ENCODE assay signal across 2 cellular contexts in the genomic region with DNA sequence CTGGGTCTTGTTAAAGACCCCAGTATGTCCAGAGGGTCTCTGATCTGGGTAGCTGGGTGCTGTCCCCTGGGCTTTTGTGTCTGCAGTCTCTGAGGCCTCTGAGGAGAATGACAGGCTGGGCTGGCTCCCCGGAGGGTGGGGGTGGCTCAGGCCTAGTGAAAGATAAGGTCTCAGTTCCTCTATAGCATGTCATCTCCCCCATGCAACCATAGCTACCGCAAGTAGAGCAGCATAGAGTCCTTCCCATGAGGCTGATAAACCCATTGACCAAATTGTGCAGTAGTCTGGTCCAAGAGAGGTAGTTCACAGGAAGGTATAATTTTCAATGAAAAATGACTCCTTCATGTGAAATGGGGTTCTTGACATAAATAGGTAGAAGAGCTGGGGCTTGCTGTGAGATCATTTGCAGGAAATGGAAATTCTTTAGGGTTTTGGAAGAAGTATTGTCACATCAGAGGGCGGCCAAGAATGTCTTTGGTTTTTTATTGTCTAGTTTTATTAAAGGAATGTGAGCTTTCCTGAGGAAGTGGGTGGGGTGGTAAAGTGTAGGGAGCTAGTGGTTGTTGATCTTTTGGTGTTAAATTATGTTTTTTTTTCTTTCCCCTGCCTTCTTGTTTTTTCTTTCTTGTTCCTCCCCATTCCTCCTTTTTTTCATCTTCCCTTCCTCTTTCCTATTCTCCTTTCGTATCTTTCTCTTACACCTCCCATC.
TF ChIP-seq lines count a peak whose summit lies in the region.

No MANE protein-coding gene starts in this region.

TF ChIP-seq in GM12891, 5 proteins besides CTCF, POLR2A, EP300 and RAD21:
- TF ChIP-seq POLR2AphosphoS5 (IDR thresholded peaks at IDR 0.05; ENCODE audit: low read depth, low read length) (no peak), TAF1 (IDR thresholded peaks at IDR 0.05; ENCODE audit: low read depth, low read length) (peak; percentile 45; the same call in 1 of the 2 replicates), PAX5 (IDR thresholded peaks at IDR 0.05; ENCODE audit: insufficient read depth, low read length, severe bottlenecking) (no peak), POU2F2 (IDR thresholded peaks at IDR 0.05; ENCODE audit: low read depth, low read length) (peak; percentile 51; the same call in 1 of the 2 replicates), SPI1 (IDR thresholded peaks at IDR 0.05; ENCODE audit: low read depth, low read length) (peak; percentile 97)

TF ChIP-seq in K562, 482 proteins besides CTCF, POLR2A, EP300 and RAD21 (continues in another document):
- TF ChIP-seq MNT (conservative IDR thresholded peaks at IDR 0.05) (peak in 1 of 2 experiments; percentile 52; a peak in 2 of 4 replicates), MIER1 (IDR thresholded peaks at IDR 0.05; ENCODE audit: low read depth) (no peak), ZNF197 (CRISPR knock-in tag; IDR thresholded peaks at IDR 0.05; ENCODE audit: low read depth) (no peak), MBD2 (IDR thresholded peaks at IDR 0.05; ENCODE audit: borderline replicate concordance, low read depth) (no peak), ZFP36 (IDR thresholded peaks at IDR 0.05; ENCODE audit: low read depth, low read length, partially characterized antibody) (peak; percentile 34), U2AF2 (optimal IDR thresholded peaks at IDR 0.05; ENCODE audit: low read depth, low read length) (no peak), JUND (IDR thresholded peaks at IDR 0.05; ENCODE audit: borderline replicate concordance, low read depth, low read length) (peak; percentile 43), JUND (tag; IDR thresholded peaks at IDR 0.05; ENCODE audit: borderline replicate concordance, low read depth, low read length) (peak; percentile 25; the same call in 1 of the 3 replicates), BMI1 (IDR thresholded peaks at IDR 0.05; ENCODE audit: low read length) (peak; percentile 40; the same call in 1 of the 2 replicates), MEIS2 (IDR thresholded peaks at IDR 0.05; ENCODE audit: partially characterized antibody) (peak; percentile 66), SLC30A9 (CRISPR knock-in tag; IDR thresholded peaks at IDR 0.05) (no peak), MED1 (CRISPR knock-in tag; IDR thresholded peaks at IDR 0.05; ENCODE audit: borderline replicate concordance) (no peak), SUPT5H (IDR thresholded peaks at IDR 0.05) (no peak), ZBTB1 (CRISPR knock-in tag; IDR thresholded peaks at IDR 0.05; ENCODE audit: borderline replicate concordance, low read depth) (no peak), ZNF175 (CRISPR knock-in tag; IDR thresholded peaks at IDR 0.05; ENCODE audit: low read depth) (no peak), ZNF740 (CRISPR knock-in tag; IDR thresholded peaks at IDR 0.05) (0 out of 2 replicates have a peak, but pooled peaks have one; percentile 54), ZNF740 (tag; IDR thresholded peaks at IDR 0.05) (peak in 1 of 2 experiments; percentile 65; a peak in 1 of 4 replicates), ATF3 (IDR thresholded peaks at IDR 0.05) (no peak; the same call in 1 of the 2 replicates), ATF3 (CRISPR knock-in tag; conservative IDR thresholded peaks at IDR 0.05) (no peak), ZBTB11 (CRISPR knock-in tag; IDR thresholded peaks at IDR 0.05) (peak in 1 of 3 experiments; percentile 35; a peak in 1 of 6 replicates), RBFOX2 (IDR thresholded peaks at IDR 0.05; ENCODE audit: low read depth, low read length) (no peak), CHD2 (IDR thresholded peaks at IDR 0.05; ENCODE audit: low read depth, low read length) (no peak), RFX1 (IDR thresholded peaks at IDR 0.05) (peak; percentile 87), RERE (CRISPR knock-in tag; IDR thresholded peaks at IDR 0.05; ENCODE audit: borderline replicate concordance) (no peak), ZNF644 (tag; IDR thresholded peaks at IDR 0.05; ENCODE audit: low read depth) (no peak)
- TF ChIP-seq, protein P1, sequence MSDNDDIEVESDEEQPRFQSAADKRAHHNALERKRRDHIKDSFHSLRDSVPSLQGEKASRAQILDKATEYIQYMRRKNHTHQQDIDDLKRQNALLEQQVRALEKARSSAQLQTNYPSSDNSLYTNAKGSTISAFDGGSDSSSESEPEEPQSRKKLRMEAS (CRISPR knock-in tag; IDR thresholded peaks at IDR 0.05): peak; percentile 39; the same call in 1 of the 2 replicates
- TF ChIP-seq, protein P2, sequence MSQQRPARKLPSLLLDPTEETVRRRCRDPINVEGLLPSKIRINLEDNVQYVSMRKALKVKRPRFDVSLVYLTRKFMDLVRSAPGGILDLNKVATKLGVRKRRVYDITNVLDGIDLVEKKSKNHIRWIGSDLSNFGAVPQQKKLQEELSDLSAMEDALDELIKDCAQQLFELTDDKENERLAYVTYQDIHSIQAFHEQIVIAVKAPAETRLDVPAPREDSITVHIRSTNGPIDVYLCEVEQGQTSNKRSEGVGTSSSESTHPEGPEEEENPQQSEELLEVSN (IDR thresholded peaks at IDR 0.05; ENCODE audit: borderline replicate concordance in 1 of 2, extremely low read depth in 1 of 2, insufficient read depth in 1 of 2, insufficient read length in 1 of 2, low read depth in 1 of 2, low read length in 1 of 2, poor library complexity in 1 of 2, severe bottlenecking in 1 of 2): no peak
- TF ChIP-seq, protein P3, sequence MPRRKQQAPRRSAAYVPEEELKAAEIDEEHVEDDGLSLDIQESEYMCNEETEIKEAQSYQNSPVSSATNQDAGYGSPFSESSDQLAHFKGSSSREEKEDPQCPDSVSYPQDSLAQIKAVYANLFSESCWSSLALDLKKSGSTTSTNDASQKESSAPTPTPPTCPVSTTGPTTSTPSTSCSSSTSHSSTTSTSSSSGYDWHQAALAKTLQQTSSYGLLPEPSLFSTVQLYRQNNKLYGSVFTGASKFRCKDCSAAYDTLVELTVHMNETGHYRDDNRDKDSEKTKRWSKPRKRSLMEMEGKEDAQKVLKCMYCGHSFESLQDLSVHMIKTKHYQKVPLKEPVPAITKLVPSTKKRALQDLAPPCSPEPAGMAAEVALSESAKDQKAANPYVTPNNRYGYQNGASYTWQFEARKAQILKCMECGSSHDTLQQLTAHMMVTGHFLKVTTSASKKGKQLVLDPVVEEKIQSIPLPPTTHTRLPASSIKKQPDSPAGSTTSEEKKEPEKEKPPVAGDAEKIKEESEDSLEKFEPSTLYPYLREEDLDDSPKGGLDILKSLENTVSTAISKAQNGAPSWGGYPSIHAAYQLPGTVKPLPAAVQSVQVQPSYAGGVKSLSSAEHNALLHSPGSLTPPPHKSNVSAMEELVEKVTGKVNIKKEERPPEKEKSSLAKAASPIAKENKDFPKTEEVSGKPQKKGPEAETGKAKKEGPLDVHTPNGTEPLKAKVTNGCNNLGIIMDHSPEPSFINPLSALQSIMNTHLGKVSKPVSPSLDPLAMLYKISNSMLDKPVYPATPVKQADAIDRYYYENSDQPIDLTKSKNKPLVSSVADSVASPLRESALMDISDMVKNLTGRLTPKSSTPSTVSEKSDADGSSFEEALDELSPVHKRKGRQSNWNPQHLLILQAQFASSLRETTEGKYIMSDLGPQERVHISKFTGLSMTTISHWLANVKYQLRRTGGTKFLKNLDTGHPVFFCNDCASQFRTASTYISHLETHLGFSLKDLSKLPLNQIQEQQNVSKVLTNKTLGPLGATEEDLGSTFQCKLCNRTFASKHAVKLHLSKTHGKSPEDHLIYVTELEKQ (CRISPR knock-in tag; IDR thresholded peaks at IDR 0.05): no peak
- TF ChIP-seq, protein P4, sequence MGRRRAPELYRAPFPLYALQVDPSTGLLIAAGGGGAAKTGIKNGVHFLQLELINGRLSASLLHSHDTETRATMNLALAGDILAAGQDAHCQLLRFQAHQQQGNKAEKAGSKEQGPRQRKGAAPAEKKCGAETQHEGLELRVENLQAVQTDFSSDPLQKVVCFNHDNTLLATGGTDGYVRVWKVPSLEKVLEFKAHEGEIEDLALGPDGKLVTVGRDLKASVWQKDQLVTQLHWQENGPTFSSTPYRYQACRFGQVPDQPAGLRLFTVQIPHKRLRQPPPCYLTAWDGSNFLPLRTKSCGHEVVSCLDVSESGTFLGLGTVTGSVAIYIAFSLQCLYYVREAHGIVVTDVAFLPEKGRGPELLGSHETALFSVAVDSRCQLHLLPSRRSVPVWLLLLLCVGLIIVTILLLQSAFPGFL (CRISPR knock-in tag; IDR thresholded peaks at IDR 0.05): no peak
